1 cellular context compared by ENCODE assay signal in the genomic region with DNA sequence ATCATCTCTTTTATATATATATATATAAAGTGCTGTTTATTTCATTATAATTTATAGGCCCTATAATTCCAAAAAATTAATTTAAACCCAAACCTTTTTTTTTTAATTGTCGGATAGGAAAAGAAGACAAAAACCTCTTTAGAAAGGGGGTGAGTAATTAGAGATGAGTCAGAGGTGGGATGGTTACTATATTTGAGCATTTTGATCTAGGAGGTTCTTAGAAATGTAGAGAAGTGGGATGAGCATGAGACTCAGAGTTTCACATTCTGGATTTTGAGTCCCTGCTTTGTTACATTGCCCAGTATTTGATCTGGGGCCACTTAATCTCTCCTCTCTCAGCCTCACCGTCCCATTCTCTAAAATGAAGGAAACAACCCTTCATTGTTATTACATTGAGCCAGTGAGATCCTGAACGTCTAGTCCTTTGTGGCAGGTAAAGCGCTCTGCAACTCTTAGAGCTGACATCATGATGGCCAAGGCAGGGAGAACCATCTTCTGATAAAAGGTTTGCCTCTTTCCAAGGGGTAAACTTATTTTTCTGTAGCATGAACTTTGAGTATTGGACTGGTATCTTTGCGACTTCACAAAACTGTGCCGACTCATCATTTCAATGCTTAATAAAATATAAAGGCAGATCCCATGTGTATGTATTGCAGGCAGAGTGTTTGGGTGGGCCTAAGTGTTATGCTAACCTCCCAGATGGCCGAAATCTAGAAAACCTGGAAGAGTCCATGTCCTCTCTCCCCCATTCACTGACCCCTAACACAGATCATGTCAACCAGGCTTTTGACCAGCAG.
A peak's percentile ranks its signal among the peaks of the same experiment; 100 is the strongest.
TF ChIP-seq lines count a peak whose summit lies in the region.

No MANE protein-coding gene starts in this region.

TF ChIP-seq in K562, 482 proteins besides CTCF, POLR2A, EP300 and RAD21:
- TF ChIP-seq C11orf30 (IDR thresholded peaks at IDR 0.05; ENCODE audit: low read depth) (peak; percentile 53; the same call in 1 of the 2 replicates), ZNF316 (IDR thresholded peaks at IDR 0.05) (peak; percentile 76), GABPA (tag; conservative IDR thresholded peaks at IDR 0.05; ENCODE audit: low read depth) (no peak), MAFG (tag; conservative IDR thresholded peaks at IDR 0.05) (0 out of 2 replicates have a peak, but pooled peaks have one; percentile 34), MAFK (IDR thresholded peaks at IDR 0.05; ENCODE audit: low read length) (peak; percentile 51; the same call in 1 of the 2 replicates), E2F4 (CRISPR knock-in tag; IDR thresholded peaks at IDR 0.05; ENCODE audit: low read depth) (no peak)
